In the genomic region with DNA sequence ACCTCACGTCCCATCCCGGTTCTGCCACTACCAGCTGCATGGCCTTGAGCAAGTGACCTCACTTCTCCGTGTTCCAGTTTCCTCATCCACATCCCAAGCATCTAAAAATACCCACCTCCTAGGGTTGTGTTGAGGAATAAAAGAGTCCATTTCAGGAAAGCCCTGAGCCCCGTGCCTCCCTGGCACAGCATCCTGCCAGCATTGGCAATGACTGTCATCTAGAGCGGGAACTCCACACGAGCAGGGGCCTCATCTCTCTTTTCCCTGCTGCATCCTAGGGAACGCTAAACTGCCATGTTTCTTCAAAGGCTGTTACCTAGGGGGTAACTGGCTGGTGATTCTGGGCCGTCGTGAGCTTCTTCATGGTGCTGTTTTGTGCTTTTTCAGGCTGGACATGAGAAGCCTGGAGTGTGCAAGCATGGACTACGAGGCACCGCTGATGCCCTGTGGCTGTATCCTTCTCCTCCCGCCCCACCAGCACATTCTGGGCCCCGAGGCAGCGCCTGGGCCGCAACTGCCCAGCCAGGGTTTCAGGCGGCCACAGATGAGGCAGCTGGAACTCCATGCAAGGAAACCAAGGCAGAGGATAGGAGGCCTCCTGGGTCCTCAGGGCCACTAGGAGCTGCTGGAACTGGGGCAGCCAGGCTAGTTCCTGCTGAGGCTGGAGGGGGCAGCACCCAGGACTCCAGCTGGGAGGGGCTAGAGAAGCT, we compare ENCODE assay signal across 17 cellular contexts.
"Had no signal": no experiment of that assay in that cellular context is flagged by ENCODE, and none has a peak within 500 bp of the region (broad histone marks: within the 10 kb centered on the region; RNA-seq: fewer than 3 reads in every experiment).

No MANE protein-coding gene starts in this region.

- ATAC-seq: heart right ventricle; right cardiac atrium; stimulated activated naive CD8-positive, alpha-beta T cell treated with anti-CD3 and anti-CD28 coated beads, Interleukin-15, Interleukin-2, amounts not matched to agents 100 U/mL and 50 U/mL, for 24 hours had no signal

- H3K27me3 ChIP-seq: colonic mucosa, heart right ventricle, suprapubic skin, uterus had no signal

- H3K4me3 ChIP-seq: colonic mucosa, heart right ventricle, smooth muscle cell, suprapubic skin, uterus had no signal

- H3K9me3 Mint-ChIP-seq: activated T-cell treated with anti-CD3 and anti-CD28 coated beads, Interleukin-2, amount 50 U/mL, for 24 hours; T-helper 2 cell treated with Interferon-gamma antibody and Interleukin-4, amounts not matched to agents 5 μg/mL and 100 μg/mL, for 36 hours had no signal

- H3K9me3 ChIP-seq: colonic mucosa, heart right ventricle, suprapubic skin, uterus had no signal

- H3K4me3 Mint-ChIP-seq: activated naive CD8-positive, alpha-beta T cell; activated T-cell treated with anti-CD3 and anti-CD28 coated beads, Interleukin-2, amount 50 U/mL, for 24 hours; T-helper 2 cell treated with Interferon-gamma antibody and Interleukin-4, amounts not matched to agents 5 μg/mL and 100 μg/mL, for 36 hours had no signal

- H3K4me2 ChIP-seq: smooth muscle cell had no signal

- H3K27ac Mint-ChIP-seq: activated naive CD8-positive, alpha-beta T cell; activated T-cell treated with anti-CD3 and anti-CD28 coated beads, Interleukin-2, amount 50 U/mL, for 24 hours; progenitor cell of endocrine pancreas; T-helper 2 cell treated with Interferon-gamma antibody and Interleukin-4, amounts not matched to agents 5 μg/mL and 100 μg/mL, for 36 hours had no signal

- H3K27ac ChIP-seq: colonic mucosa, heart right ventricle, suprapubic skin, uterus had no signal

- H3K4me1 ChIP-seq: colonic mucosa, heart right ventricle, suprapubic skin, uterus had no signal

- H3K36me3 ChIP-seq: colonic mucosa, uterus had no signal

- H3K27me3 Mint-ChIP-seq: activated naive CD8-positive, alpha-beta T cell; activated T-cell treated with anti-CD3 and anti-CD28 coated beads, Interleukin-2, amount 50 U/mL, for 24 hours; progenitor cell of endocrine pancreas had no signal

- DNase-seq: activated effector memory CD4-positive, alpha-beta T cell treated with anti-CD3 and anti-CD28 coated beads, Interleukin-2, amount 50 U/mL, for 16 hours; activated T-cell treated with anti-CD3 and anti-CD28 coated beads, Interleukin-2, amount 50 U/mL, for 24 hours; colonic mucosa; effector CD4-positive, alpha-beta T cell; foreskin melanocyte; heart right ventricle; islet precursor cell; nucleus accumbens; right cardiac atrium; stimulated activated CD4-positive, alpha-beta T cell treated with anti-CD3 and anti-CD28 coated beads, Interleukin-1b, Interleukin-23, amount 100 ng/mL, for 48 hours; stimulated activated naive CD8-positive, alpha-beta T cell treated with anti-CD3 and anti-CD28 coated beads, Interleukin-15, Interleukin-2, amounts not matched to agents 100 U/mL and 50 U/mL, for 24 hours; uterus had no signal

- H3K36me3 Mint-ChIP-seq: activated naive CD8-positive, alpha-beta T cell had no signal
